ENCODE assay signal across 34 cellular contexts in the genomic region with DNA sequence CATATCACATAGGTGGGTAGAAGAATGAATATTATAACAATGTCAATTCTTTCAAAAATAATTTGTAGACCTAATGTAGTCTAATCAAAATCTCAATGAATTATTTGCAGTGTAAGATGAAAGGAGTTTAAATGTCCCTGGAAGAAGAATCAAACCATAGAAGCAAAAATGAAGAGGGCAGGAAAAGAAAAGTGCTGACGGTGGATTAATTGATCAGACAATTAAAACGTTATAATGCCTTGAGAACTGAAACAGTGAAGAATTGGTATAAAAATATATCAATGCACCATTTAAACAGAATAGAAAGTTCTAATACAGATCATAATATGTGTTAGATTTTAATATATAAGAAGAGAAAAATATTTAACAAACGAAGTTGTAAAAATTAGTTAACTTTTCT.
"Had no signal": no experiment of that assay in that cellular context is flagged by ENCODE, and none has a peak within 500 bp of the region (broad histone marks: within the 10 kb centered on the region; RNA-seq: fewer than 3 reads in every experiment).

No MANE protein-coding gene starts in this region.

- H3K27me3 ChIP-seq: adrenal gland, body of pancreas, brain microvascular endothelial cell, breast epithelium had no signal

- H3K27ac ChIP-seq: adrenal gland, body of pancreas, brain microvascular endothelial cell, breast epithelium, VCaP had no signal

- H3K36me3 ChIP-seq: adrenal gland, brain microvascular endothelial cell, breast epithelium had no signal

- H3K4me1 ChIP-seq: adrenal gland, body of pancreas, breast epithelium had no signal

- H3K9me3 ChIP-seq: adrenal gland, body of pancreas, breast epithelium had no signal

- DNase-seq: activated B cell treated with CpG ODN at 0.5 μM for 24 hours; activated CD4-positive, alpha-beta memory T cell treated with anti-CD3 and anti-CD28 coated beads for 36 hours; activated CD4-positive, alpha-beta T cell treated with anti-CD3 and anti-CD28 coated beads for 4 hours; activated CD4-positive, alpha-beta T cell treated with anti-CD3 and anti-CD28 coated beads, Interleukin-2, amount 10 ng/mL, durations not matched to agents 24 days and 14 days; activated CD4-positive, alpha-beta T cell treated with anti-CD3 and anti-CD28 coated beads, Interleukin-2, amount 50 U/mL, for 1 hour; activated CD4-positive, alpha-beta T cell treated with anti-CD3 and anti-CD28 coated beads, Interleukin-2, amount 50 U/mL, for 4 hours; activated CD4-positive, CD25-positive, alpha-beta regulatory T cell treated with anti-CD3 and anti-CD28 coated beads, Interleukin-2, amount 50 U/mL, for 72 hours; activated CD8-positive, alpha-beta memory T cell treated with anti-CD3 and anti-CD28 coated beads, Interleukin-2, amount 50 U/mL, for 4 hours; activated CD8-positive, alpha-beta T cell treated with anti-CD3 and anti-CD28 coated beads for 36 hours; activated effector memory CD4-positive, alpha-beta T cell treated with anti-CD3 and anti-CD28 coated beads, Interleukin-2, amount 50 U/mL, for 16 hours; activated gamma-delta T cell treated with Interleukin-2 at 50 U/mL for 16 hours; activated naive CD4-positive, alpha-beta T cell; activated naive CD4-positive, alpha-beta T cell treated with anti-CD3 and anti-CD28 coated beads for 36 hours; activated naive CD4-positive, alpha-beta T cell treated with anti-CD3 and anti-CD28 coated beads, Interleukin-2, amount 50 U/mL, for 16 hours; activated naive CD8-positive, alpha-beta T cell treated with anti-CD3 and anti-CD28 coated beads, Interleukin-2, amount 10 ng/mL, durations not matched to agents 7 days and 5 days; activated T-cell treated with anti-CD3 and anti-CD28 coated beads for 4 hours; activated T-cell treated with anti-CD3 and anti-CD28 coated beads, Interleukin-2, amount 50 U/mL, for 1 hour; activated T-cell treated with anti-CD3 and anti-CD28 coated beads, Interleukin-2, amount 50 U/mL, for 4 hours; activated T-cell treated with anti-CD3 and anti-CD28 coated beads, Interleukin-2, amount 50 U/mL, for 72 hours; adrenal gland; amniotic stem cell; aorta; body of pancreas; brain microvascular endothelial cell; central memory CD4-positive, alpha-beta T cell; T-helper 1 cell; T-helper 2 cell; T-helper 9 cell had no signal

- ATAC-seq: activated CD8-positive, alpha-beta T cell treated with anti-CD3 and anti-CD28 coated beads for 36 hours; activated naive CD4-positive, alpha-beta T cell treated with anti-CD3 and anti-CD28 coated beads, Interleukin-2, amount 50 U/mL, for 72 hours; activated T-cell treated with anti-CD3 and anti-CD28 coated beads, Interleukin-2, amount 50 U/mL, for 4 hours; activated T-cell treated with anti-CD3 and anti-CD28 coated beads, Interleukin-2, amount 50 U/mL, for 72 hours; activated T-helper 17 cell treated with anti-CD3 and anti-CD28 coated beads, Interleukin-2, amount 50 U/mL, for 72 hours; body of pancreas had no signal

- H3K4me3 ChIP-seq: adrenal gland, body of pancreas, breast epithelium had no signal

- FAIRE-seq: astrocyte, TTC549 had no signal
